Comparison of ENCODE assay signal across 28 cellular contexts in genomic region chr7:5041047-5041446, GRCh38.
"Had no signal": no experiment of that assay in that cellular context is flagged by ENCODE, and none has a peak within 500 bp of the region (broad histone marks: within the 10 kb centered on the region; RNA-seq: fewer than 3 reads in every experiment).

No MANE protein-coding gene starts in this region.

- H3K9me3 Mint-ChIP-seq: activated T-cell treated with anti-CD3 and anti-CD28 coated beads, Interleukin-2, amount 50 U/mL, for 4 hours; immature natural killer cell had no signal

- H3K4me3 Mint-ChIP-seq: activated T-cell treated with anti-CD3 and anti-CD28 coated beads, Interleukin-2, amount 50 U/mL, for 4 hours; immature natural killer cell; nephron progenitor cell had no signal

- H3K4me3 ChIP-seq: esophagus muscularis mucosa, heart left ventricle, ovary, skin epidermis, testis, transverse colon had no signal

- H3K9me3 ChIP-seq: esophagus muscularis mucosa, heart left ventricle, neutrophil, ovary, testis, transverse colon had no signal

- H3K4me1 ChIP-seq: testis had no signal

- H3K27me3 ChIP-seq: esophagus muscularis mucosa, foreskin keratinocyte, heart left ventricle, ovary, testis, transverse colon had no signal

- DNase-seq: activated CD4-positive, alpha-beta T cell treated with anti-CD3 and anti-CD28 coated beads, Interleukin-2, amount 50 U/mL, for 4 hours; activated CD4-positive, CD25-positive, alpha-beta regulatory T cell treated with anti-CD3 and anti-CD28 coated beads, Interleukin-2, amount 50 U/mL, for 72 hours; activated T-cell treated with anti-CD3 and anti-CD28 coated beads, Interleukin-2, amount 50 U/mL, for 4 hours; anterior cingulate cortex; dermis blood vessel endothelial cell; effector CD4-positive, alpha-beta T cell; foreskin keratinocyte; heart left ventricle; hypothalamus; immature natural killer cell; kidney; left colon; mammary epithelial cell; nephron progenitor cell; ovary; stimulated activated CD4-positive, alpha-beta T cell treated with anti-CD3 and anti-CD28 coated beads, Interleukin-12 subunit alpha, Interleukin-12 subunit beta, amount 100 ng/mL, for 4 hours; stimulated activated CD4-positive, alpha-beta T cell treated with anti-CD3 and anti-CD28 coated beads, Interleukin-4, amount 100 ng/mL, for 1 hour; stimulated activated naive CD8-positive, alpha-beta T cell treated with anti-CD3 and anti-CD28 coated beads, Interleukin-15, Interleukin-2, amounts not matched to agents 100 U/mL and 50 U/mL, for 24 hours; testis; transverse colon had no signal

- H3K36me3 ChIP-seq: neutrophil, ovary, transverse colon had no signal

- FAIRE-seq: bronchial epithelial cell, colon, kidney had no signal

- H3K27ac ChIP-seq: esophagus muscularis mucosa, foreskin keratinocyte, heart left ventricle, neutrophil, ovary, skin epidermis, testis, transverse colon had no signal

- H3K27ac Mint-ChIP-seq: activated T-helper 2 cell treated with anti-CD3 and anti-CD28 coated beads, Interferon-gamma antibody, Interleukin-2, Interleukin-4, amounts not matched to agents 10 μg/mL and 5 μg/mL and 100 μg/mL, durations not matched to agents 14 hours and 24 hours and 36 hours; immature natural killer cell; nephron progenitor cell; progenitor cell of endocrine pancreas had no signal

- ATAC-seq: activated T-cell treated with anti-CD3 and anti-CD28 coated beads, Interleukin-2, amount 50 U/mL, for 4 hours; foreskin keratinocyte; heart left ventricle; left colon; sciatic nerve; stimulated activated naive CD8-positive, alpha-beta T cell treated with anti-CD3 and anti-CD28 coated beads, Interleukin-15, Interleukin-2, amounts not matched to agents 100 U/mL and 50 U/mL, for 24 hours had no signal
